In the genomic region with DNA sequence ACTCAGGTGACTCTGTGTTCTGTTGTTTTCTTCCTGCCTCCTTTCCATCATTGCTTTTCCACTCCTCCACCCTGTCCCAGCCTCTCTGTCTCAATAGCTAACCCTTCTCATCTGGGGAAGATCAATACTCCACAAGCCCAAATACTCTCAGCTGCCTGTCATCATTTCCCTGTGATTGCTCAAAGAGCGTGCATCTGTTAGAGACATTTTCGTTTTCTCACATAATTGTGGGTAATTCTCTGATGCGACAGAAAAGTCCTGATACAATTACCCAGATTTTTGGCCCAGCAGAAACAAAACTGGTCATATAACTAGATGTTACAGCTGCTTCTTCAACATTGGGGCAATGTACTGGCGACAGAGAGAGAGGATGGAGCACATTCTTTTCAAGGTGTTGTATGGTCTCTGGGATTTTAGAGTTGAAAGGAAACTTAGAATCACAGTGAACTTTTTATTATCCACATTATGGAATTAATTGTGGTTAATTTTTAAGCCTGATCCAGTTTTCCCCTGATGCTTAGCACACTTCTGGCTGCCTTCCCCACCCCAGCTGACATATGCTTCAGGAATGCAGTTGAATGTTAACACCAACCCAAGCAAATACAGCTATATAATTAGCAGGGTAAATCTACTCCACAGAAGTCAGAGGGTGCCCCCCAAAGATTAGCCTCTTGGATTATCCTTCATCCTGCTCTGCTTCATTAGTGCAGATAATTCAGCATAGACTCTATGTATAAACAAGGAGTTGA, we compare ENCODE assay signal across 16 cellular contexts.
DNase-seq lines count a peak whose midpoint lies in the region; TF ChIP-seq lines count a peak whose summit lies in the region.
"Had no signal": no experiment of that assay in that cellular context is flagged by ENCODE, and none has a peak within 500 bp of the region (broad histone marks: within the 10 kb centered on the region; RNA-seq: fewer than 3 reads in every experiment).

No MANE protein-coding gene starts in this region.

- H3K9me3 ChIP-seq in PC-9 (ENCODE audit: insufficient read depth, low read depth) = no peaks in the 10 kb centered on the region
- H3K9me3 ChIP-seq: BLaER1 had no signal

- no peak for TF ChIP-seq CTCF in PC-9 (conservative IDR thresholded peaks at IDR 0.05)
- TF ChIP-seq CTCF in fibroblast of the aortic adventitia (IDR thresholded peaks at IDR 0.05; ENCODE audit: insufficient read depth, low read length) = no peak

- no peaks in the 10 kb centered on the region for H3K79me2 ChIP-seq in PC-9 (ENCODE audit: low read depth)

- peak overlapping the region; percentile 47 for H3K4me2 ChIP-seq in PC-9
- H3K4me2 ChIP-seq: BLaER1 had no signal

- no peak overlapping the region for H2AFZ ChIP-seq in PC-9

- CTCF ChIA-PET in PC-9 (lab: Charles Lee) = interaction anchor here (1.3 kb wide), 1 partner anchor 10 kb away, joined by 3 read pairs; no protein-coding TSS in a partner anchor

- POLR2A ChIA-PET in PC-9 (lab: Charles Lee; ENCODE audit: unreplicated experiment) = interaction anchor here (0.6 kb wide), 1 partner anchor 86 kb away, joined by 4 read pairs; no protein-coding TSS in a partner anchor

- no TSS peak for BruUV-seq in PC-9 (replicated peaks; lab: Mats Ljungman, UMichigan)

- no peak overlapping the region for H3K4me3 ChIP-seq in PC-9
- no peak overlapping the region for H3K4me3 ChIP-seq in fibroblast of the aortic adventitia (ENCODE audit: low read depth, low read length)
- H3K4me3 ChIP-seq: BLaER1 had no signal

- H4K20me1 ChIP-seq in PC-9 (ENCODE audit: insufficient read depth) = no peaks in the 10 kb centered on the region
- H4K20me1 ChIP-seq: BLaER1 had no signal

- H3K36me3 ChIP-seq in PC-9 (ENCODE audit: low read depth) = no peaks in the 10 kb centered on the region
- H3K36me3 ChIP-seq: BLaER1 had no signal

- intact Hi-C loops in PC-9 (cut with micrococcal nuclease; ENCODE audit: unreplicated experiment) = no loop called here

- peaks cover 13% of the 10 kb centered on the region for H3K4me1 ChIP-seq in PC-9 (replicated peaks; ENCODE audit: insufficient read depth)
- H3K4me1 ChIP-seq: BLaER1 had no signal

- peak; percentile 61 for DNase-seq in GM03348 (ENCODE audit: low spot score)
- DNase-seq in PC-9 = peak; percentile 18 to 48
- peak; percentile 34 for DNase-seq in fibroblast of the aortic adventitia (ENCODE audit: low read depth)
- peak; percentile 87 for DNase-seq in renal cortical epithelial cell (ENCODE audit: low read depth)
- DNase-seq in A172 (ENCODE audit: low spot score) = no peak
- DNase-seq in DMS153 (lab: John Stamatoyannopoulos, UW) = no peak
- no peak for DNase-seq in effector CD8-positive, alpha-beta T cell (lab: John Stamatoyannopoulos, UW)
- no peak for DNase-seq in KG1 (lab: John Stamatoyannopoulos, UW)
- DNase-seq: activated gamma-delta T cell treated with Interleukin-2 at 50 U/mL for 16 hours; DND-41; effector memory CD4-positive, alpha-beta T cell; immature natural killer cell; NCI-H1105 treated with DMSO at 0.1 percent for 48 hours; stimulated activated CD4-positive, alpha-beta T cell treated with anti-CD3 and anti-CD28 coated beads, Interleukin-15, amount 100 ng/mL, for 24 hours; substantia nigra had no signal

- no peaks in the 10 kb centered on the region for H3K27me3 ChIP-seq in PC-9 (ENCODE audit: insufficient read depth, low read depth)
- H3K27me3 ChIP-seq: BLaER1 had no signal

- no peak overlapping the region for H3K27ac ChIP-seq in PC-9
- H3K27ac ChIP-seq: BLaER1 had no signal

- no peaks in the 10 kb centered on the region for H3F3A ChIP-seq in PC-9 (ENCODE audit: insufficient read depth, low read depth)

- H3K9me2 ChIP-seq in PC-9 (ENCODE audit: insufficient read depth) = no peaks in the 10 kb centered on the region; the same call in 1 of the 2 replicates

Comparison
In these comparisons a context has a peak if more than half of its experiments do, and no peak if none do; other contexts are left out.
1. DNase-seq: peak in GM03348 (single experiment), PC-9 (2 of 2), fibroblast of the aortic adventitia (single experiment) and renal cortical epithelial cell (single experiment); none in A172 (single experiment), DMS153 (single experiment), effector CD8-positive, alpha-beta T cell (single experiment) and KG1 (single experiment).